ENCODE assay signal across 9 cellular contexts in genomic region chr13:42215578-42216421, GRCh38. TPM values are rescaled to one million over a fixed set of nuclear protein-coding genes. Genes with fewer than 3 reads are reported as not detected.
DNase-seq lines count a peak whose midpoint lies in the region; ATAC-seq, FAIRE-seq and TF ChIP-seq lines count a peak whose summit lies in the region.
"Had no signal": no experiment of that assay in that cellular context is flagged by ENCODE, and none has a peak within 500 bp of the region (broad histone marks: within the 10 kb centered on the region; RNA-seq: fewer than 3 reads in every experiment).

No MANE protein-coding gene starts in this region.

- TF ChIP-seq CTCF in GM23338 (conservative IDR thresholded peaks at IDR 0.05; ENCODE audit: low read depth in 2 of 2) = peak; percentile 81 to 87
- TF ChIP-seq CTCF in H1 (IDR thresholded peaks at IDR 0.05; ENCODE audit: control extremely low read depth in 1 of 3, insufficient read depth in 1 of 3, low read depth in 1 of 3, low read length in 3 of 3) = peak in 2 of 3 experiments; percentile 44 to 70; a peak in 3 of 4 replicates
- peak; percentile 70 for TF ChIP-seq CTCF in osteoblast (IDR thresholded peaks at IDR 0.05; ENCODE audit: extremely low read depth, low read depth, low read length)

- H4K5ac ChIP-seq in H1 (ENCODE audit: insufficient read length, low read depth, low read length) = no peak overlapping the region

- peaks cover 11% of the 10 kb centered on the region; the same call in 1 of the 2 replicates for H3K4me1 ChIP-seq in GM23338 (ENCODE audit: insufficient read depth)
- H3K4me1 ChIP-seq in H1 (replicated peaks in 1 of 4; ENCODE audit: control insufficient read depth in 3 of 4, insufficient read depth in 4 of 4, low read length in 3 of 4) = peaks cover 0 to 7% (median 6%) of the 10 kb centered on the region in 4 experiments; a peak in 4 of 7 replicates
- H3K4me1 ChIP-seq in osteoblast (ENCODE audit: insufficient read depth, low read length) = no peaks in the 10 kb centered on the region

- no peak overlapping the region for H2BK120ac ChIP-seq in H1 (replicated peaks; ENCODE audit: low read depth, low read length)

- no peak overlapping the region for H4K91ac ChIP-seq in H1 (replicated peaks; ENCODE audit: insufficient read length, low read length)

- no peak overlapping the region for H3K27ac ChIP-seq in GM23338 (ENCODE audit: low read depth)
- no peak overlapping the region for H3K27ac ChIP-seq in H1 (ENCODE audit: low read depth, low read length)
- no peak overlapping the region for H3K27ac ChIP-seq in osteoblast (ENCODE audit: low read depth, low read length)
- H3K27ac ChIP-seq: neutrophil had no signal

- H3K79me2 ChIP-seq in GM23338 (replicated peaks; ENCODE audit: insufficient read depth) (no peaks in the 10 kb centered on the region), H1 (ENCODE audit: control insufficient read depth in 1 of 2, insufficient read depth in 2 of 2, low read length in 2 of 2) (no peaks in the 10 kb centered on the region), osteoblast (ENCODE audit: insufficient read depth, low read length) (no peaks in the 10 kb centered on the region)

- H3K14ac ChIP-seq in H1 (ENCODE audit: insufficient read length) = no peak overlapping the region

- peak overlapping the region; percentile 16 for H3K27ac Mint-ChIP-seq in GM23338

- CTCF ChIA-PET in H1 (lab: Charles Lee; ENCODE audit: partially characterized antibody) = interaction anchor here (0.6 to 2.8 kb wide), 24 partner anchors 9 to 1414 kb away, joined by 3 to 14 read pairs (median 4); no protein-coding TSS in a partner anchor

- no peak overlapping the region for H3K23ac ChIP-seq in H1 (ENCODE audit: insufficient read length)

- H3K36me3 ChIP-seq in GM23338 (ENCODE audit: insufficient read depth) (no peaks in the 10 kb centered on the region), H1 (ENCODE audit: control insufficient read depth in 2 of 4, insufficient read depth in 4 of 4, low read length in 3 of 4) (peaks cover 0 to 6% (median 2%) of the 10 kb centered on the region in 4 experiments; a peak in 2 of 8 replicates), osteoblast (ENCODE audit: insufficient read depth, low read length) (peaks cover 35% of the 10 kb centered on the region)
- H3K36me3 ChIP-seq: neutrophil had no signal

- DNase-seq in COLO829 (ENCODE audit: low spot score) (peak; percentile 14), GM23338 (ENCODE audit: low spot score) (peak; percentile 77), RKO (ENCODE audit: low spot score) (peak; percentile 63), H1 (ENCODE audit: low read depth in 1 of 2, low spot score in 2 of 2) (no peak), osteoblast (ENCODE audit: insufficient read length, low spot score, missing footprints) (peak; percentile 26), sciatic nerve (ENCODE audit: low spot score) (no peak)

- H3K4me1 Mint-ChIP-seq in GM23338 = peaks cover 31% of the 10 kb centered on the region

- H2BK20ac ChIP-seq in H1 (ENCODE audit: low read length) = no peak overlapping the region

- 49% methylated on average over 6 of the region's 6 CpGs; no CpG with 5 or more reads in 1 of the 2 experiments for WGBS in H1 (ENCODE audit: extremely low coverage in 1 of 2, insufficient coverage in 1 of 2, insufficient read length in 1 of 2, insufficient replicate concordance in 2 of 2, low coverage in 1 of 2, low lambda C conversion rate in 2 of 2, missing lambda C conversion rate in 1 of 2), 2 experiments

- no peaks in the 10 kb centered on the region for H3K9me2 ChIP-seq in GM23338 (ENCODE audit: insufficient read depth)

- no peak overlapping the region for H3K56ac ChIP-seq in H1 (replicated peaks; ENCODE audit: insufficient read length, low read depth, low read length)

- H3K18ac ChIP-seq in H1 (ENCODE audit: extremely low read depth, low read length) = no peak overlapping the region; the same call in 1 of the 2 replicates

- H3K27me3 ChIP-seq in GM23338 (ENCODE audit: insufficient read depth) (no peaks in the 10 kb centered on the region), H1 (replicated peaks in 1 of 4; ENCODE audit: control insufficient read depth in 3 of 4, extremely low read depth in 1 of 4, insufficient read depth in 3 of 4, low read length in 3 of 4) (no peaks in the 10 kb centered on the region), osteoblast (ENCODE audit: insufficient read depth, low read length) (no peaks in the 10 kb centered on the region)
- H3K27me3 ChIP-seq: neutrophil had no signal

- intact Hi-C loops in sciatic nerve (cut with DNase I) = loop anchor here (2.0 kb wide), 1 partner anchor 27 kb away; no protein-coding TSS in a partner anchor

- H3K79me1 ChIP-seq in H1 (ENCODE audit: low read depth, low read length) = no peaks in the 10 kb centered on the region

- no peak overlapping the region for H2BK12ac ChIP-seq in H1 (ENCODE audit: low read depth, low read length)

- H3K9me3 ChIP-seq in H1 (ENCODE audit: insufficient read depth in 2 of 2, low read depth in 1 of 2, low read length in 1 of 2) (no peaks in the 10 kb centered on the region), osteoblast (ENCODE audit: low read depth, low read length) (no peaks in the 10 kb centered on the region)
- H3K9me3 ChIP-seq: neutrophil had no signal

- POLR2A ChIA-PET in H1 (lab: Charles Lee; ENCODE audit: partially characterized antibody) = no interaction called here

- H2AFZ ChIP-seq in GM23338 (no peak overlapping the region), H1 (ENCODE audit: low read length) (peak overlapping the region; percentile 79; the same call in 1 of the 2 replicates), osteoblast (ENCODE audit: low read length) (peak overlapping the region; percentile 59)

- H3K27me3 Mint-ChIP-seq in GM23338 (ENCODE audit: insufficient read depth, low read depth, poor library complexity) = no peaks in the 10 kb centered on the region

- TF ChIP-seq EP300 in H1 (IDR thresholded peaks at IDR 0.05; ENCODE audit: borderline replicate concordance in 1 of 2, low read depth in 2 of 2, low read length in 2 of 2) = no peak

- H4K20me1 ChIP-seq in GM23338 (replicated peaks; ENCODE audit: insufficient read depth) = no peaks in the 10 kb centered on the region
- H4K20me1 ChIP-seq in H1 (replicated peaks in 1 of 2; ENCODE audit: control insufficient read depth in 1 of 2, insufficient read depth in 2 of 2, low read length in 2 of 2) = no peaks in the 10 kb centered on the region
- H4K20me1 ChIP-seq in osteoblast (ENCODE audit: insufficient read depth, low read length) = no peaks in the 10 kb centered on the region

- H3K4me3 Mint-ChIP-seq in GM23338 = no peak overlapping the region

- peak; percentile 91 for ATAC-seq in GM23338
- no peak for ATAC-seq in HG02588 (IDR thresholded peaks at IDR 0.05; ENCODE audit: unreplicated experiment)
- no peak for ATAC-seq in sciatic nerve
- ATAC-seq in GM21381 (IDR thresholded peaks at IDR 0.05; ENCODE audit: unreplicated experiment) = no peak

- no peak overlapping the region for H2AK5ac ChIP-seq in H1 (ENCODE audit: low read depth, low read length)

- H3K23me2 ChIP-seq in H1 (ENCODE audit: low read depth, low read length) = no peaks in the 10 kb centered on the region

- no peaks in the 10 kb centered on the region for H3F3A ChIP-seq in GM23338 (replicated peaks; ENCODE audit: low read depth)

- H3K36me3 Mint-ChIP-seq in GM23338 (ENCODE audit: low read depth) = peaks cover 13% of the 10 kb centered on the region

- no peak for TF ChIP-seq POLR2A in H1 (IDR thresholded peaks at IDR 0.05; ENCODE audit: control extremely low read depth in 1 of 2, low read depth in 2 of 2, low read length in 2 of 2)

- no peak overlapping the region for H3K9ac ChIP-seq in H1 (replicated peaks in 1 of 4; ENCODE audit: extremely low read depth in 1 of 4, low read depth in 3 of 4, low read length in 3 of 4)

- TF ChIP-seq RAD21 in H1 (IDR thresholded peaks at IDR 0.05 in 1 of 2, conservative IDR thresholded peaks at IDR 0.05 in 1 of 2; ENCODE audit: low read depth in 2 of 2, low read length in 2 of 2) = peak; percentile 82

- no peak overlapping the region for H2BK15ac ChIP-seq in H1 (ENCODE audit: low read length)

- peak; percentile 45 for FAIRE-seq in H1 (lab: Jason Lieb, UNC)

- peaks cover 3% of the 10 kb centered on the region; the same call in 1 of the 3 replicates for H3K9me3 Mint-ChIP-seq in GM23338

- no peak overlapping the region for H4K8ac ChIP-seq in H1 (ENCODE audit: extremely low read depth, insufficient read depth, low read length)

- no peak overlapping the region for H2BK5ac ChIP-seq in H1 (ENCODE audit: low read depth, low read length)

- no peak overlapping the region for H3K4ac ChIP-seq in H1 (replicated peaks; ENCODE audit: insufficient read length, low read depth, low read length)

- H3K4me2 ChIP-seq in GM23338 (no peak overlapping the region), H1 (ENCODE audit: insufficient read depth in 1 of 2, low read depth in 2 of 2, low read length in 2 of 2) (peak overlapping the region; percentile 4 to 30; a peak in 1 of 4 replicates), osteoblast (ENCODE audit: insufficient read depth, low read length) (no peak overlapping the region)

- H3K4me3 ChIP-seq in GM23338 (no peak overlapping the region), H1 (ENCODE audit: extremely low read depth in 1 of 4, insufficient read depth in 2 of 4, low read depth in 3 of 4, low read length in 4 of 4) (no peak overlapping the region), osteoblast (ENCODE audit: insufficient read depth, low read length) (no peak overlapping the region)

TF ChIP-seq in GM23338, 12 proteins besides CTCF, POLR2A, EP300 and RAD21 (continues in another document):
- TF ChIP-seq ZNF331 (CRISPR knock-in tag; IDR thresholded peaks at IDR 0.05; ENCODE audit: low read depth) = no peak

TF ChIP-seq in H1, 55 proteins besides CTCF, POLR2A, EP300 and RAD21:
- TF ChIP-seq SIX5 (IDR thresholded peaks at IDR 0.05; ENCODE audit: low read depth, low read length) (no peak), RBBP5 (IDR thresholded peaks at IDR 0.05; ENCODE audit: borderline replicate concordance, low read depth, low read length) (no peak), JUND (IDR thresholded peaks at IDR 0.05; ENCODE audit: low read length) (no peak), CEBPB (IDR thresholded peaks at IDR 0.05; ENCODE audit: low read depth, low read length) (no peak)

RNA-seq across cellular contexts. Expression of gene AKAP11, which starts 56.2 kb away (rescaled TPM):
- 20.7 and 21.6 TPM in 2 replicates for total RNA-seq in GM23338 (2014; rRNA removed; shearing (Covaris generic))
- polyA plus RNA-seq in GM23338 (2016; fragmentation: Nextera tagmentation; extraction: Ambion mirVana) (4.2 and 4.3 TPM in 2 replicates), H1 (2011; rRNA removed) (2.7 and 4.5 TPM in 2 replicates)
- 21.7 and 21.9 TPM in 2 replicates for total RNA-seq in H1 (2021; fragmentation: NEBNext Ultra II Directional; extraction: Animal tissue kit (Norgen Biotek cat#: 25700))
- 6.7 TPM for polyA plus RNA-seq in H1 (2011; cell fraction: cytosol; rRNA removed)
- polyA plus RNA-seq in H1 (2011; cell fraction: nucleus; rRNA removed) = 3.8 TPM
- polyA plus RNA-seq in H1 (2012, experiment 1 of 2) = 4.3 to 10.0 TPM (median 6.2 TPM) in 4 replicates
- polyA plus RNA-seq in H1 (2012, experiment 2 of 2) = 0.45 TPM
- 7.2 TPM for polyA plus RNA-seq in H1 (2013, experiment 1 of 2)
- polyA plus RNA-seq in H1 (2013, experiment 2 of 2) = 6.7 TPM
- polyA minus RNA-seq in H1 (2011; rRNA and poly(A)+ RNA removed) = 27.2 and 42.9 TPM in 2 replicates
- 13.8 TPM for polyA minus RNA-seq in H1 (2011; cell fraction: cytosol; rRNA and poly(A)+ RNA removed)
- 37.6 TPM for polyA minus RNA-seq in H1 (2011; cell fraction: nucleus; rRNA and poly(A)+ RNA removed)
- total RNA-seq in osteoblast (29.3 and 30.1 TPM in 2 replicates), sciatic nerve (62.2 TPM)

Comparison
In these comparisons a context has a peak if more than half of its experiments do, and no peak if none do; other contexts are left out.
1. DNase-seq: peak in COLO829 (single experiment), GM23338 (single experiment), RKO (single experiment) and osteoblast (single experiment); none in H1 (0 of 2) and sciatic nerve (single experiment).
2. H3K4me2 ChIP-seq: peak in H1 (2 of 2); none in GM23338 (single experiment) and osteoblast (single experiment).
3. Peak in every context shown above with its lines, with median percentiles within 50 percentile points of each other: CTCF ChIP-seq.